In the genomic region with DNA sequence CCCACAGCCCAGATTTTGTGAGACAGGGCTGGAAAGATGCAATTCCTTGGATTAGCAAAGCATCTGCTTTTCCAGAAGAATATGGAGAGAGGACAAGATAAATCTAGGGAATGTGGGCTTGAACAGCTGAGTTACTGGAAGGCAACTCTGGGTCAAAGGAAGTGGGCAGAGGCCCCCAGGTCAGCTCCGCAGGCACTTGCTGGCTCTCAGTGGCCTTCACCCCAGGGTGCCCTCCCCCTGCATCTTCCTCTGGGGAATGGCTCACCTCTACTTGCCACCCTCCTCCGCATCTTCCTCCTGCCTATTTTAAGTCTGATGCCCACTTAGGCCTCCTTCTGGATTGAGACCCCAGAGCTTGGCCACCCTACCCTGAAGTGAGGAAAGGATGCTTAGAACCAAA, we compare ENCODE assay signal across 9 cellular contexts. TPM values are rescaled to one million over a fixed set of nuclear protein-coding genes. Genes with fewer than 3 reads are reported as not detected.
DNase-seq lines count a peak whose midpoint lies in the region; ATAC-seq and TF ChIP-seq lines count a peak whose summit lies in the region.
"Had no signal": no experiment of that assay in that cellular context is flagged by ENCODE, and none has a peak within 500 bp of the region (broad histone marks: within the 10 kb centered on the region; RNA-seq: fewer than 3 reads in every experiment).

No MANE protein-coding gene starts in this region.

- H3K9me3 Mint-ChIP-seq in activated naive CD8-positive, alpha-beta T cell treated with anti-CD3 and anti-CD28 coated beads for 36 hours: no peaks in the 10 kb centered on the region

- no peak overlapping the region for H2BK120ac ChIP-seq in mesendoderm (ENCODE audit: low read depth, low read length)

- H3K23ac ChIP-seq in mesendoderm (ENCODE audit: low read length): no peak overlapping the region

- H2AK5ac ChIP-seq in mesendoderm (ENCODE audit: low read length): no peak overlapping the region

- TF ChIP-seq POLR2A in right lobe of liver (IDR thresholded peaks at IDR 0.05) (no peak), stomach (IDR thresholded peaks at IDR 0.05) (no peak)

- no peak overlapping the region for H3K9ac ChIP-seq in mesendoderm (ENCODE audit: low read length)

- peak overlapping the region; percentile 60 for H3K27ac Mint-ChIP-seq in activated naive CD8-positive, alpha-beta T cell treated with anti-CD3 and anti-CD28 coated beads for 36 hours

- TF ChIP-seq CTCF in right lobe of liver (IDR thresholded peaks at IDR 0.05) (no peak), stomach (IDR thresholded peaks at IDR 0.05) (no peak)

- peak; percentile 27 for DNase-seq in H7
- DNase-seq in activated naive CD8-positive, alpha-beta T cell treated with anti-CD3 and anti-CD28 coated beads for 36 hours: no peak
- no peak for DNase-seq in right lobe of liver
- DNase-seq in stomach: no peak
- DNase-seq in DMS153 treated with DMSO at 0.1 percent for 48 hours (lab: John Stamatoyannopoulos, UW; ENCODE audit: unreplicated experiment): no peak
- no peak for DNase-seq in occipital lobe (lab: John Stamatoyannopoulos, UW)
- DNase-seq in NCI-H187 treated with DMSO at 0.1 percent for 48 hours (lab: John Stamatoyannopoulos, UW): no peak
- DNase-seq in mesendoderm: no peak
- DNase-seq: posterior cingulate gyrus had no signal

- H3K27me3 Mint-ChIP-seq in activated naive CD8-positive, alpha-beta T cell treated with anti-CD3 and anti-CD28 coated beads for 36 hours: no peaks in the 10 kb centered on the region

- H3K4ac ChIP-seq in mesendoderm (ENCODE audit: low read depth, low read length): no peak overlapping the region

- H3K4me3 ChIP-seq in H7 (ENCODE audit: insufficient read depth, low read depth, low read length): no peak overlapping the region
- H3K4me3 ChIP-seq in right lobe of liver: no peak overlapping the region
- H3K4me3 ChIP-seq in stomach: no peak overlapping the region
- no peak overlapping the region for H3K4me3 ChIP-seq in mesendoderm (ENCODE audit: low read length)

- H2BK15ac ChIP-seq in mesendoderm (replicated peaks; ENCODE audit: low read depth): no peak overlapping the region

- H3K4me1 Mint-ChIP-seq in activated naive CD8-positive, alpha-beta T cell treated with anti-CD3 and anti-CD28 coated beads for 36 hours: peaks cover 35% of the 10 kb centered on the region

- no peak overlapping the region for H2BK5ac ChIP-seq in mesendoderm (ENCODE audit: low read length)

- H3K18ac ChIP-seq in mesendoderm (ENCODE audit: low read length): no peak overlapping the region

- H3K9me3 ChIP-seq in right lobe of liver: no peaks in the 10 kb centered on the region
- no peaks in the 10 kb centered on the region for H3K9me3 ChIP-seq in stomach

- no CpG with 5 or more reads among the region's 2 CpGs for WGBS in right lobe of liver (ENCODE audit: insufficient coverage, low coverage, low lambda C conversion rate, missing lambda C conversion rate)
- 73 to 100% (median 86%) methylated on average over 2 of the region's 2 CpGs for WGBS in stomach, 5 donors
- WGBS in mesendoderm (ENCODE audit: extremely low coverage, insufficient coverage, low lambda C conversion rate): no CpG with 5 or more reads among the region's 2 CpGs

- H3K36me3 ChIP-seq in H7 (replicated peaks; ENCODE audit: control insufficient read depth, insufficient read depth, low read length) (peaks cover 6% of the 10 kb centered on the region), right lobe of liver (peaks cover under 1 to 62% (median 14%) of the 10 kb centered on the region in 4 donors), stomach (peaks cover 70 to 87% (median 85%) of the 10 kb centered on the region in 4 donors), mesendoderm (ENCODE audit: control insufficient read depth, insufficient read depth, low read length) (peaks cover 3% of the 10 kb centered on the region)

- H3K56ac ChIP-seq in mesendoderm (ENCODE audit: low read length): no peak overlapping the region

- H3K4me3 Mint-ChIP-seq in activated naive CD8-positive, alpha-beta T cell treated with anti-CD3 and anti-CD28 coated beads for 36 hours: no peak overlapping the region

- no peak for TF ChIP-seq EP300 in stomach (IDR thresholded peaks at IDR 0.05)

- H3K36me3 Mint-ChIP-seq in activated naive CD8-positive, alpha-beta T cell treated with anti-CD3 and anti-CD28 coated beads for 36 hours: peaks cover 45% of the 10 kb centered on the region

- intact Hi-C loops in right lobe of liver (cut with DNase I): loop anchor here (5.0 kb wide), 2 partner anchors 98 to 103 kb away; no protein-coding TSS in a partner anchor
- intact Hi-C loops in stomach (cut with DNase I; ENCODE audit: low total_unique reads): no loop called here

- H4K5ac ChIP-seq in mesendoderm (ENCODE audit: low read length): no peak overlapping the region

- H3K4me2 ChIP-seq in mesendoderm (ENCODE audit: low read length): no peak overlapping the region

- H3K4me1 ChIP-seq in right lobe of liver (peaks cover 2 to 68% (median 29%) of the 10 kb centered on the region in 4 donors), stomach (peaks cover 61 to 74% (median 73%) of the 10 kb centered on the region in 4 donors), mesendoderm (ENCODE audit: control insufficient read depth, low read depth, low read length) (no peaks in the 10 kb centered on the region)

- no peaks in the 10 kb centered on the region for H3K27me3 ChIP-seq in H7 (ENCODE audit: control insufficient read depth, insufficient read depth, low read length)
- no peaks in the 10 kb centered on the region for H3K27me3 ChIP-seq in right lobe of liver
- no peaks in the 10 kb centered on the region for H3K27me3 ChIP-seq in stomach
- no peaks in the 10 kb centered on the region for H3K27me3 ChIP-seq in mesendoderm (ENCODE audit: insufficient read depth, low read length, poor library complexity)

- H3K27ac ChIP-seq in right lobe of liver (peak overlapping the region; percentile 71 to 81 (median 73)), stomach (peak overlapping the region; percentile 53 to 93 (median 88)), mesendoderm (ENCODE audit: low read depth, low read length) (no peak overlapping the region)

- ATAC-seq in right lobe of liver: no peak

- H3K79me2 ChIP-seq in mesendoderm (ENCODE audit: control insufficient read depth, insufficient read depth, low read length): no peaks in the 10 kb centered on the region

- H4K8ac ChIP-seq in mesendoderm (ENCODE audit: low read depth, low read length): no peak overlapping the region

- no peaks in the 10 kb centered on the region for H3K79me1 ChIP-seq in mesendoderm (ENCODE audit: low read length)

RNA-seq across cellular contexts. Expression of a gene that starts 10.5 kb away (rescaled TPM):
- 18.0 and 18.1 TPM in 2 replicates for total RNA-seq in H7 (2014; rRNA removed; shearing (Covaris generic))
- total RNA-seq in activated naive CD8-positive, alpha-beta T cell treated with anti-CD3 and anti-CD28 coated beads for 36 hours: 10 to 100 TPM; 26.6 to 28.3 TPM
- 1 to 10 TPM; 1.7 to 7.6 (median 3.7) TPM for total RNA-seq in right lobe of liver
- total RNA-seq in stomach: 10 to 100 TPM; 17.9 to 42.3 (median 19.3) TPM
- 10 to 100 TPM; 13.9 to 17.1 (median 15.6) TPM for polyA plus RNA-seq in stomach
- 76.1 TPM for total RNA-seq in occipital lobe
- polyA plus RNA-seq in mesendoderm (2013, experiment 1 of 2): 34.5 TPM
- 34.4 TPM for polyA plus RNA-seq in mesendoderm (2013, experiment 2 of 2)
